Comparison of ENCODE assay signal across 8 cellular contexts in the genomic region with DNA sequence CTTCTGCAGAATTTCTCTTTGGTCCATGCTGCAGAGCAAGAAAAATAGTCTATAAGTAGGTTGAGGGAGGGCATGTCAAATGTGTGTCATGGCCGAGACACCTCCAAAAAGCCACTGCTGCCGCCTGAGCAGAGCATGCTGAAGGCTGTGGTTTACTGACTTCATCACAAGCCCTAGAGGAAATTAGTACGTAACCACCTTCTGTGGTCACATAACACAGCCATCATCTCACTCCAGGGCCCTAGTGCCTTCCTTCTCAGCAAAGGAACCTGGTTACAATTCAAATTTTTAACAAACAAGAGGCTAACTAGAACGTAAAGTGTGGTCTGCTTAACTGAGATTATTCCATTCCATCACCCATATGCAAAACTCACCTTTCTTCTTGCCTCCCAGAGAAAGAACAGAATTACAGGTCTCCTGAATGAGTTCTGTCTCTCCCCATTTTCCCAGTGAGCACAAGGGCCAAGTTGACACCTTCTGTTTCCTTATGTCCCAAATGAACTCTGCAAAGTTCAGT. TPM values are rescaled to one million over a fixed set of nuclear protein-coding genes. Genes with fewer than 3 reads are reported as not detected.
DNase-seq lines count a peak whose midpoint lies in the region; ATAC-seq lines count a peak whose summit lies in the region.

Gene PTPN22, minus strand, starts transcription at position 116 of the 517 bp plus-strand sequence.

- H3K27me3 ChIP-seq in right cardiac atrium (ENCODE audit: control insufficient read depth, insufficient read depth) = no peaks in the 10 kb centered on the region

- H3K9me3 ChIP-seq in right cardiac atrium (ENCODE audit: control insufficient read depth, low read length) = no peaks in the 10 kb centered on the region

- DNase-seq in SIG-M5 treated with dmso at 0.1 percent for 504 hours (lab: John Stamatoyannopoulos, UW; ENCODE audit: unreplicated experiment) = peak; percentile 92
- DNase-seq in activated naive CD4-positive, alpha-beta T cell (lab: John Stamatoyannopoulos, UW) = peak; percentile 34 to 60 (median 42)
- peak; percentile 37 to 60 (median 53) for DNase-seq in right cardiac atrium
- peak; percentile 69 for DNase-seq in stimulated activated CD8-positive, alpha-beta memory T cell treated with anti-CD3 and anti-CD28 coated beads, Interleukin-12 subunit alpha, Interleukin-12 subunit beta, amount 100 ng/mL, for 1 hour (ENCODE audit: low read depth)
- no peak for DNase-seq in iPS-NIHi11 (ENCODE audit: low spot score)
- no peak for DNase-seq in dedifferentiated amniotic fluid mesenchymal stem cell (ENCODE audit: extremely low spot score)

- no peak within 1 kb of the TSS for H3K4me3 ChIP-seq in right cardiac atrium (ENCODE audit: low read length)

- ATAC-seq in GM18870 (IDR thresholded peaks at IDR 0.05; ENCODE audit: unreplicated experiment) = peak; percentile 84
- ATAC-seq in HG03039 (IDR thresholded peaks at IDR 0.05; ENCODE audit: unreplicated experiment) = peak; percentile 87
- ATAC-seq in right cardiac atrium = peak; percentile 74 to 77

- WGBS in right cardiac atrium = 79% methylated on average over 4 of the region's 4 CpGs

- peaks cover 1% of the 10 kb centered on the region for H3K4me1 ChIP-seq in right cardiac atrium (ENCODE audit: control insufficient read depth, insufficient read depth, low read length)

- H3K27ac ChIP-seq in right cardiac atrium (ENCODE audit: low read length) = no peak within 1 kb of the TSS

- intact Hi-C loops in right cardiac atrium (cut with DNase I) = loop anchor here in 1 of 4 donors (5.0 kb wide), 1 partner anchor 711 kb away; the partner anchor contains the start of gene BCAS2

RNA-seq across cellular contexts. Expression of gene PTPN22, which starts in this region (rescaled TPM):
- 1 to 10 TPM; 1.1 to 1.6 (median 1.4) TPM for total RNA-seq in right cardiac atrium
- polyA plus RNA-seq in right cardiac atrium = 0.48 TPM

Comparison
In these comparisons a context has a peak if more than half of its experiments do, and no peak if none do; other contexts are left out.
1. DNase-seq: peak in SIG-M5 treated with dmso at 0.1 percent for 504 hours (single experiment), activated naive CD4-positive, alpha-beta T cell (4 of 4), right cardiac atrium (3 of 3) and stimulated activated CD8-positive, alpha-beta memory T cell treated with anti-CD3 and anti-CD28 coated beads, Interleukin-12 subunit alpha, Interleukin-12 subunit beta, amount 100 ng/mL, for 1 hour (single experiment); none in iPS-NIHi11 (single experiment) and dedifferentiated amniotic fluid mesenchymal stem cell (single experiment).
2. Peak in every context shown above with its lines, with median percentiles within 50 percentile points of each other: ATAC-seq.